In genomic region chr14:102979406-102979805, GRCh38 we compare ENCODE assay signal across 17 cellular contexts. TPM values are rescaled to one million over a fixed set of nuclear protein-coding genes. Genes with fewer than 3 reads are reported as not detected.
"Had no signal": no experiment of that assay in that cellular context is flagged by ENCODE, and none has a peak within 500 bp of the region (broad histone marks: within the 10 kb centered on the region; RNA-seq: fewer than 3 reads in every experiment).

No MANE protein-coding gene starts in this region.

- DNase-seq: effector memory CD4-positive, alpha-beta T cell; heart left ventricle; hippocampal formation; kidney glomerular epithelial cell; mesendoderm; naive B cell; occipital lobe; right cardiac atrium; small intestine; testis; upper lobe of right lung had no signal

- H3K36me3 Mint-ChIP-seq: stimulated activated effector memory CD8-positive, alpha-beta T cell treated with anti-CD3 and anti-CD28 coated beads, Interleukin-12 subunit alpha, Interleukin-12 subunit beta, amount 100 ng/mL, for 72 hours had no signal

- H3K9me3 Mint-ChIP-seq: naive B cell; nephron; stimulated activated effector memory CD8-positive, alpha-beta T cell treated with anti-CD3 and anti-CD28 coated beads, Interleukin-12 subunit alpha, Interleukin-12 subunit beta, amount 100 ng/mL, for 72 hours; stimulated activated naive CD8-positive, alpha-beta T cell treated with anti-CD3 and anti-CD28 coated beads, Interleukin-15, Interleukin-2, amounts not matched to agents 100 ng/mL and 50 ng/mL, for 24 hours had no signal

- H3K27ac Mint-ChIP-seq: naive B cell; nephron; progenitor cell of endocrine pancreas; stimulated activated effector memory CD8-positive, alpha-beta T cell treated with anti-CD3 and anti-CD28 coated beads, Interleukin-12 subunit alpha, Interleukin-12 subunit beta, amount 100 ng/mL, for 72 hours; stimulated activated naive CD8-positive, alpha-beta T cell treated with anti-CD3 and anti-CD28 coated beads, Interleukin-15, Interleukin-2, amounts not matched to agents 100 ng/mL and 50 ng/mL, for 24 hours had no signal

- ATAC-seq: esophagus mucosa; heart left ventricle; pancreas; right cardiac atrium; stimulated activated effector memory CD8-positive, alpha-beta T cell treated with anti-CD3 and anti-CD28 coated beads, Interleukin-12 subunit alpha, Interleukin-12 subunit beta, amount 100 ng/mL, for 72 hours; upper lobe of right lung had no signal

RNA-seq across cellular contexts. Expression of gene AMN, which starts 56.9 kb away (rescaled TPM):
- total RNA-seq: occipital lobe had no signal
